20 cellular contexts compared by ENCODE assay signal in genomic region chr6:33181141-33181540, GRCh38. TPM values are rescaled to one million over a fixed set of nuclear protein-coding genes. Genes with fewer than 3 reads are reported as not detected.
DNase-seq lines count a peak whose midpoint lies in the region; ATAC-seq, FAIRE-seq and TF ChIP-seq lines count a peak whose summit lies in the region.
"Had no signal": no experiment of that assay in that cellular context is flagged by ENCODE, and none has a peak within 500 bp of the region (broad histone marks: within the 10 kb centered on the region; RNA-seq: fewer than 3 reads in every experiment).

No MANE protein-coding gene starts in this region.

- H3K27me3 Mint-ChIP-seq in astrocyte (ENCODE audit: low read depth, unreplicated experiment) (peaks cover 21% of the 10 kb centered on the region), neural progenitor cell (ENCODE audit: insufficient read depth, low read depth) (peaks cover 9% of the 10 kb centered on the region), nephron progenitor cell (ENCODE audit: low read depth, poor library complexity) (peaks cover 59% of the 10 kb centered on the region)

- no peaks in the 10 kb centered on the region for H3K4me1 ChIP-seq in right cardiac atrium (ENCODE audit: control insufficient read depth, insufficient read depth, low read length)
- no peaks in the 10 kb centered on the region for H3K4me1 ChIP-seq in astrocyte (ENCODE audit: insufficient read depth, low read length)
- H3K4me1 ChIP-seq in neural progenitor cell = no peaks in the 10 kb centered on the region
- H3K4me1 ChIP-seq: A549, BE2C had no signal

- intact Hi-C loops in right cardiac atrium (cut with DNase I) (no loop called here), cardiac septum (cut with DNase I) (no loop called here)

- H3K4me3 Mint-ChIP-seq in astrocyte (ENCODE audit: unreplicated experiment) = no peak overlapping the region
- no peak overlapping the region for H3K4me3 Mint-ChIP-seq in neural progenitor cell
- no peak overlapping the region for H3K4me3 Mint-ChIP-seq in nephron progenitor cell
- H3K4me3 Mint-ChIP-seq: CD8-positive, alpha-beta T cell; HFFc6 had no signal

- H3K27ac Mint-ChIP-seq in astrocyte (ENCODE audit: unreplicated experiment) = peak overlapping the region; percentile 3
- peak overlapping the region; percentile 17 for H3K27ac Mint-ChIP-seq in neural progenitor cell
- H3K27ac Mint-ChIP-seq in nephron progenitor cell = no peak overlapping the region
- H3K27ac Mint-ChIP-seq: CD8-positive, alpha-beta T cell; HFFc6 had no signal

- H3K36me3 ChIP-seq in astrocyte (ENCODE audit: insufficient read depth, low read length) = no peaks in the 10 kb centered on the region
- H3K36me3 ChIP-seq in neural progenitor cell = no peaks in the 10 kb centered on the region
- H3K36me3 ChIP-seq: BE2C had no signal

- H3F3A ChIP-seq in neural progenitor cell (ENCODE audit: low read depth) = no peaks in the 10 kb centered on the region

- H3K79me2 ChIP-seq in astrocyte (ENCODE audit: insufficient read depth, low read length) (no peaks in the 10 kb centered on the region), neural progenitor cell (ENCODE audit: low read depth) (no peaks in the 10 kb centered on the region)

- no peak for FAIRE-seq in astrocyte (lab: Jason Lieb, UNC)
- FAIRE-seq: A549, GM12892, GM19239, HepG2, HTR-8/SVneo had no signal

- 94% methylated on average over 7 of the region's 7 CpGs for WGBS in right cardiac atrium

- TF ChIP-seq CTCF in astrocyte (IDR thresholded peaks at IDR 0.05; ENCODE audit: insufficient read depth, low read depth, low read length) (no peak), neural progenitor cell (IDR thresholded peaks at IDR 0.05) (no peak), nephron progenitor cell (IDR thresholded peaks at IDR 0.05) (no peak)

- H3K27ac ChIP-seq in right cardiac atrium (ENCODE audit: low read length) = no peak overlapping the region
- H3K27ac ChIP-seq in astrocyte (ENCODE audit: low read depth, low read length) = no peak overlapping the region
- H3K27ac ChIP-seq in neural progenitor cell = no peak overlapping the region
- H3K27ac ChIP-seq: A549, C4-2B had no signal

- H4K20me1 ChIP-seq in astrocyte (ENCODE audit: insufficient read depth, low read length) (no peaks in the 10 kb centered on the region), neural progenitor cell (ENCODE audit: low read depth) (no peaks in the 10 kb centered on the region)

- DNase-seq in right cardiac atrium (peak in 2 of 3 donors; percentile 2 to 12), cardiac septum (ENCODE audit: low spot score) (no peak), astrocyte (ENCODE audit: low read depth) (no peak), neural progenitor cell (ENCODE audit: low spot score) (no peak), nephron progenitor cell (no peak)
- DNase-seq in activated CD4-positive, alpha-beta T cell treated with anti-CD3 and anti-CD28 coated beads for 1 hour = no peak
- DNase-seq: BE2C; CD8-positive, alpha-beta T cell; COR-L47; DND-41; GDM1; HCEC 1CT; HFFc6 had no signal

- H3K4me1 Mint-ChIP-seq in astrocyte (ENCODE audit: low read depth, unreplicated experiment) (no peaks in the 10 kb centered on the region), neural progenitor cell (no peaks in the 10 kb centered on the region), nephron progenitor cell (peaks cover 43% of the 10 kb centered on the region)

- no peak overlapping the region for H3K9ac ChIP-seq in astrocyte (ENCODE audit: low read length)
- H3K9ac ChIP-seq in neural progenitor cell = no peak overlapping the region

- H3K4me2 ChIP-seq in astrocyte (ENCODE audit: low read length) (no peak overlapping the region), neural progenitor cell (no peak overlapping the region)
- H3K4me2 ChIP-seq: A549 had no signal

- H3K4me3 ChIP-seq in right cardiac atrium (ENCODE audit: low read length) (no peak overlapping the region), astrocyte (ENCODE audit: insufficient read depth, low read depth, low read length) (no peak overlapping the region), neural progenitor cell (no peak overlapping the region)
- H3K4me3 ChIP-seq: A549 had no signal

- ATAC-seq in right cardiac atrium = no peak
- no peak for ATAC-seq in HG02852 (IDR thresholded peaks at IDR 0.05; ENCODE audit: unreplicated experiment)
- ATAC-seq: A549; CD8-positive, alpha-beta T cell; HepG2 had no signal

- H3K9me3 ChIP-seq in right cardiac atrium (ENCODE audit: control insufficient read depth, low read length) (no peaks in the 10 kb centered on the region), astrocyte (ENCODE audit: insufficient read depth, low read depth, low read length) (no peaks in the 10 kb centered on the region), neural progenitor cell (ENCODE audit: low read depth) (no peaks in the 10 kb centered on the region)
- H3K9me3 ChIP-seq: A549, BE2C had no signal

- H3K9me3 Mint-ChIP-seq in astrocyte (ENCODE audit: unreplicated experiment) (peaks cover 2% of the 10 kb centered on the region), neural progenitor cell (no peaks in the 10 kb centered on the region), nephron progenitor cell (peaks cover 4% of the 10 kb centered on the region)
- H3K9me3 Mint-ChIP-seq: HFFc6 had no signal

- no peak overlapping the region for H2AFZ ChIP-seq in astrocyte (ENCODE audit: low read depth, low read length)
- no peak overlapping the region for H2AFZ ChIP-seq in neural progenitor cell (replicated peaks)

- H3K27me3 ChIP-seq in right cardiac atrium (ENCODE audit: control insufficient read depth, insufficient read depth) = no peaks in the 10 kb centered on the region
- H3K27me3 ChIP-seq in astrocyte (ENCODE audit: insufficient read depth, low read length) = no peaks in the 10 kb centered on the region
- H3K27me3 ChIP-seq in neural progenitor cell = peaks cover 3% of the 10 kb centered on the region
- H3K27me3 ChIP-seq: BE2C had no signal

- peaks cover 11% of the 10 kb centered on the region for H3K36me3 Mint-ChIP-seq in astrocyte (ENCODE audit: low read depth, unreplicated experiment)
- no peaks in the 10 kb centered on the region for H3K36me3 Mint-ChIP-seq in neural progenitor cell
- no peaks in the 10 kb centered on the region for H3K36me3 Mint-ChIP-seq in nephron progenitor cell (ENCODE audit: low read depth)

RNA-seq across cellular contexts. Expression of gene COL11A2, which starts 11.1 kb away (rescaled TPM):
- 1 to 10 TPM; 1.5 to 4.0 (median 2.3) TPM for total RNA-seq in right cardiac atrium
- polyA plus RNA-seq in right cardiac atrium = 3.7 TPM
- 1.7 TPM for total RNA-seq in cardiac septum
- 1.3 and 2.2 TPM in 2 replicates for total RNA-seq in astrocyte
- total RNA-seq in neural progenitor cell (ENCODE audit: low replicate concordance) = 0.49 and 0.99 TPM in 2 replicates

RNA-seq across cellular contexts. Expression of gene RXRB, which starts 19.3 kb away (rescaled TPM):
- total RNA-seq in right cardiac atrium (10 to 100 TPM; 32.8 to 44.8 (median 35.0) TPM), cardiac septum (33.5 TPM), astrocyte (34.0 and 39.4 TPM in 2 replicates), neural progenitor cell (ENCODE audit: low replicate concordance) (10.2 and 21.7 TPM in 2 replicates)
- 31.7 TPM for polyA plus RNA-seq in right cardiac atrium

RNA-seq across cellular contexts. Expression of gene SLC39A7, which starts 19.5 kb away (rescaled TPM):
- 100 to 1,000 TPM in 1 of 4 donors, 10 to 100 TPM in 3; 59.0 to 124 (median 81.6) TPM for total RNA-seq in right cardiac atrium
- polyA plus RNA-seq in right cardiac atrium = 78.6 TPM
- 62.4 TPM for total RNA-seq in cardiac septum
- 150 and 164 TPM in 2 replicates for total RNA-seq in astrocyte
- 40.8 and 59.2 TPM in 2 replicates for total RNA-seq in neural progenitor cell (ENCODE audit: low replicate concordance)

RNA-seq across cellular contexts. Expression of gene HSD17B8, which starts 23.3 kb away (rescaled TPM):
- total RNA-seq in right cardiac atrium = 10 to 100 TPM; 16.9 to 20.2 (median 19.1) TPM
- 16.9 TPM for polyA plus RNA-seq in right cardiac atrium
- total RNA-seq in cardiac septum = 9.9 TPM
- 2.1 and 2.6 TPM in 2 replicates for total RNA-seq in astrocyte
- total RNA-seq in neural progenitor cell (ENCODE audit: low replicate concordance) = 4.8 and 9.5 TPM in 2 replicates

RNA-seq across cellular contexts. Expression of gene RING1, which starts 27.2 kb away (rescaled TPM):
- total RNA-seq in right cardiac atrium (10 to 100 TPM; 30.4 to 38.2 (median 34.4) TPM), cardiac septum (24.5 TPM), astrocyte (30.8 and 31.1 TPM in 2 replicates), neural progenitor cell (ENCODE audit: low replicate concordance) (12.1 and 20.2 TPM in 2 replicates)
- 33.7 TPM for polyA plus RNA-seq in right cardiac atrium

Comparison
In these comparisons a context has a peak if more than half of its experiments do, and no peak if none do; other contexts are left out.
1. DNase-seq: peak in right cardiac atrium (2 of 3); none in cardiac septum (single experiment), astrocyte (single experiment), neural progenitor cell (single experiment), activated CD4-positive, alpha-beta T cell treated with anti-CD3 and anti-CD28 coated beads for 1 hour (single experiment) and nephron progenitor cell (single experiment).